ENCODE assay signal across 17 cellular contexts in genomic region chr2:240526521-240526920, GRCh38. TPM values are rescaled to one million over a fixed set of nuclear protein-coding genes. Genes with fewer than 3 reads are reported as not detected.
DNase-seq lines count a peak whose midpoint lies in the region; ATAC-seq, FAIRE-seq and TF ChIP-seq lines count a peak whose summit lies in the region.
"Had no signal": no experiment of that assay in that cellular context is flagged by ENCODE, and none has a peak within 500 bp of the region (broad histone marks: within the 10 kb centered on the region; RNA-seq: fewer than 3 reads in every experiment).

No MANE protein-coding gene starts in this region.

- no peak for FAIRE-seq in kidney (lab: Jason Lieb, UNC)
- FAIRE-seq: GM12891 had no signal

- H3K36me3 Mint-ChIP-seq in activated CD8-positive, alpha-beta memory T cell treated with anti-CD3 and anti-CD28 coated beads, Interleukin-2, amount 10 ng/mL, durations not matched to agents 7 days and 5 days: peaks cover 91% of the 10 kb centered on the region
- H3K36me3 Mint-ChIP-seq in endothelial cell (ENCODE audit: low read depth, unreplicated experiment): peaks cover 48% of the 10 kb centered on the region

- H3K27ac Mint-ChIP-seq in activated CD8-positive, alpha-beta memory T cell treated with anti-CD3 and anti-CD28 coated beads, Interleukin-2, amount 10 ng/mL, durations not matched to agents 7 days and 5 days: no peak overlapping the region
- H3K27ac Mint-ChIP-seq in endothelial cell (ENCODE audit: unreplicated experiment): no peak overlapping the region
- H3K27ac Mint-ChIP-seq: CD4-positive, alpha-beta T cell had no signal

- DNase-seq in activated CD8-positive, alpha-beta memory T cell treated with anti-CD3 and anti-CD28 coated beads for 24 hours: peak; percentile 28
- no peak for DNase-seq in activated CD8-positive, alpha-beta memory T cell treated with anti-CD3 and anti-CD28 coated beads, Interleukin-2, amount 50 U/mL, for 4 hours
- DNase-seq in activated CD8-positive, alpha-beta memory T cell treated with anti-CD3 and anti-CD28 coated beads, Interleukin-2, amount 10 ng/mL, durations not matched to agents 7 days and 5 days: peak; percentile 28
- DNase-seq in endothelial cell (ENCODE audit: low spot score) (no peak), spleen (peak; percentile 18), testis (no peak), kidney (no peak)
- DNase-seq: 8988T; AML-193; C1 segment of cervical spinal cord; Calu3; CD4-positive, alpha-beta T cell; DMS 273 treated with DMSO at 0.1 percent for 48 hours; DMS79 had no signal

- H3K4me1 Mint-ChIP-seq in activated CD8-positive, alpha-beta memory T cell treated with anti-CD3 and anti-CD28 coated beads, Interleukin-2, amount 10 ng/mL, durations not matched to agents 7 days and 5 days: no peaks in the 10 kb centered on the region
- no peaks in the 10 kb centered on the region for H3K4me1 Mint-ChIP-seq in endothelial cell (ENCODE audit: unreplicated experiment)

- TF ChIP-seq CTCF in endothelial cell (IDR thresholded peaks at IDR 0.05; ENCODE audit: unreplicated experiment) (no peak), spleen (IDR thresholded peaks at IDR 0.05 in 8 of 11, conservative IDR thresholded peaks at IDR 0.05 in 3 of 11) (no peak), testis (IDR thresholded peaks at IDR 0.05) (no peak), kidney (IDR thresholded peaks at IDR 0.05; ENCODE audit: borderline replicate concordance, extremely low read depth, insufficient read depth) (no peak)

- H3K9ac ChIP-seq in kidney (ENCODE audit: low read length in 2 of 2): no peak overlapping the region

- no peaks in the 10 kb centered on the region for H3K27me3 Mint-ChIP-seq in activated CD8-positive, alpha-beta memory T cell treated with anti-CD3 and anti-CD28 coated beads, Interleukin-2, amount 10 ng/mL, durations not matched to agents 7 days and 5 days
- H3K27me3 Mint-ChIP-seq in endothelial cell (ENCODE audit: unreplicated experiment): peaks cover 23% of the 10 kb centered on the region
- H3K27me3 Mint-ChIP-seq: CD4-positive, alpha-beta T cell had no signal

- H3K36me3 ChIP-seq in spleen: peaks cover 0 to 97% (median 43%) of the 10 kb centered on the region in 6 donors
- no peaks in the 10 kb centered on the region for H3K36me3 ChIP-seq in testis (ENCODE audit: low read depth, missing control alignments)
- H3K36me3 ChIP-seq in kidney (ENCODE audit: control insufficient read depth in 1 of 2, insufficient read depth in 2 of 2, low read length in 2 of 2): peaks cover 0 to 10% of the 10 kb centered on the region in 2 donors

- H3K27me3 ChIP-seq in spleen (replicated peaks in 1 of 7): no peaks in the 10 kb centered on the region
- H3K27me3 ChIP-seq in testis: no peaks in the 10 kb centered on the region

- H3K9me3 Mint-ChIP-seq in activated CD8-positive, alpha-beta memory T cell treated with anti-CD3 and anti-CD28 coated beads, Interleukin-2, amount 10 ng/mL, durations not matched to agents 7 days and 5 days (ENCODE audit: low read depth): peaks cover 37% of the 10 kb centered on the region
- peaks cover 36% of the 10 kb centered on the region for H3K9me3 Mint-ChIP-seq in endothelial cell (ENCODE audit: unreplicated experiment)

- H3K9me3 ChIP-seq in spleen (peaks cover 2 to 70% (median 39%) of the 10 kb centered on the region in 8 donors), testis (no peaks in the 10 kb centered on the region), kidney (ENCODE audit: control insufficient read depth in 1 of 2, low read length in 2 of 2) (peaks cover 0 to 4% of the 10 kb centered on the region in 2 donors)

- H3K4me3 ChIP-seq in spleen (no peak overlapping the region), testis (no peak overlapping the region), kidney (ENCODE audit: low read length in 2 of 2) (no peak overlapping the region)

- 85 to 100% (median 91%) methylated on average over 3 to 4 of the region's 4 CpGs for WGBS in spleen, 5 donors
- 71 to 95% methylated on average over 4 of the region's 4 CpGs for WGBS in testis, 2 donors

- ATAC-seq in activated CD8-positive, alpha-beta memory T cell treated with anti-CD3 and anti-CD28 coated beads, Interleukin-2, amount 10 ng/mL, durations not matched to agents 7 days and 5 days: no peak
- no peak for ATAC-seq in GM18868 (IDR thresholded peaks at IDR 0.05; ENCODE audit: unreplicated experiment)
- ATAC-seq: HCT116 had no signal

- no peaks in the 10 kb centered on the region for H3K4me1 ChIP-seq in spleen
- no peaks in the 10 kb centered on the region for H3K4me1 ChIP-seq in testis
- no peaks in the 10 kb centered on the region for H3K4me1 ChIP-seq in kidney (ENCODE audit: control insufficient read depth in 1 of 2, insufficient read depth in 1 of 2, low read depth in 1 of 2, low read length in 2 of 2)

- CTCF ChIA-PET in activated CD8-positive, alpha-beta memory T cell treated with anti-CD3 and anti-CD28 coated beads, Interleukin-2, amount 10 ng/mL, durations not matched to agents 7 days and 5 days (lab: Charles Lee): interaction anchor here (1.2 kb wide), 1 partner anchor 12 kb away, joined by 3 read pairs; no protein-coding TSS in a partner anchor

- H3K4me3 Mint-ChIP-seq in activated CD8-positive, alpha-beta memory T cell treated with anti-CD3 and anti-CD28 coated beads, Interleukin-2, amount 10 ng/mL, durations not matched to agents 7 days and 5 days: no peak overlapping the region
- peak overlapping the region; percentile 51 for H3K4me3 Mint-ChIP-seq in endothelial cell (ENCODE audit: unreplicated experiment)
- H3K4me3 Mint-ChIP-seq: CD4-positive, alpha-beta T cell had no signal

- TF ChIP-seq POLR2A in spleen (IDR thresholded peaks at IDR 0.05) (no peak), testis (IDR thresholded peaks at IDR 0.05) (no peak)

- intact Hi-C loops in spleen (cut with DNase I; ENCODE audit: low total_unique reads): no loop called here
- intact Hi-C loops in testis (cut with DNase I; ENCODE audit: low total_unique reads): no loop called here
- intact Hi-C loops in kidney (cut with DNase I): no loop called here

- H3K27ac ChIP-seq in spleen (no peak overlapping the region), testis (no peak overlapping the region), kidney (ENCODE audit: low read depth in 2 of 2, low read length in 2 of 2) (no peak overlapping the region)

RNA-seq across cellular contexts. Expression of gene ANKMY1, which starts 31.3 kb away (rescaled TPM):
- 10 to 100 TPM; 21.3 to 33.5 TPM for total RNA-seq in activated CD8-positive, alpha-beta memory T cell treated with anti-CD3 and anti-CD28 coated beads, Interleukin-2, amount 10 ng/mL, durations not matched to agents 7 days and 5 days
- total RNA-seq in endothelial cell (ENCODE audit: unreplicated experiment) (5.6 TPM), spleen (10 to 100 TPM; 26.5 to 45.5 (median 30.1) TPM), testis (10 to 100 TPM; 57.3 to 75.7 TPM), kidney (22.1 TPM)
- polyA plus RNA-seq in spleen (10 to 100 TPM in 1 of 3 donors, 1 to 10 TPM in 2; 7.6 to 11.4 (median 8.1) TPM), testis (ENCODE audit: insufficient read depth, low read depth, low replicate concordance) (92.5 TPM), kidney (ENCODE audit: insufficient read depth, low read depth, low replicate concordance) (3.0 TPM)

RNA-seq across cellular contexts. Expression of gene DUSP28, which starts 33.6 kb away (rescaled TPM):
- 10 to 100 TPM; 10.0 to 10.1 TPM for total RNA-seq in activated CD8-positive, alpha-beta memory T cell treated with anti-CD3 and anti-CD28 coated beads, Interleukin-2, amount 10 ng/mL, durations not matched to agents 7 days and 5 days
- total RNA-seq in endothelial cell (ENCODE audit: unreplicated experiment): 1.5 TPM
- 10 to 100 TPM in 1 of 7 donors, 1 to 10 TPM in 6; 5.9 to 13.6 (median 7.1) TPM for total RNA-seq in spleen
- 1 to 10 TPM; 6.5 to 9.0 (median 7.9) TPM for polyA plus RNA-seq in spleen
- total RNA-seq in testis: 10 to 100 TPM; 24.7 to 37.6 TPM
- polyA plus RNA-seq in testis (ENCODE audit: insufficient read depth, low read depth, low replicate concordance): 19.3 TPM
- 7.0 TPM for total RNA-seq in kidney
- polyA plus RNA-seq in kidney (ENCODE audit: insufficient read depth, low read depth, low replicate concordance): 5.9 TPM

RNA-seq across cellular contexts. Expression of gene RNPEPL1, which starts 41.8 kb away (rescaled TPM):
- total RNA-seq in activated CD8-positive, alpha-beta memory T cell treated with anti-CD3 and anti-CD28 coated beads, Interleukin-2, amount 10 ng/mL, durations not matched to agents 7 days and 5 days: 100 to 1,000 TPM; 101 to 152 TPM
- total RNA-seq in endothelial cell (ENCODE audit: unreplicated experiment) (29.2 TPM), spleen (100 to 1,000 TPM in 2 of 7 donors, 10 to 100 TPM in 5; 57.2 to 116 (median 73.0) TPM), testis (10 to 100 TPM; 39.1 to 48.5 TPM), kidney (77.4 TPM)
- polyA plus RNA-seq in spleen (100 to 1,000 TPM in 2 of 3 donors, 10 to 100 TPM in 1; 79.8 to 165 (median 107) TPM), testis (ENCODE audit: insufficient read depth, low read depth, low replicate concordance) (28.9 TPM), kidney (ENCODE audit: insufficient read depth, low read depth, low replicate concordance) (65.4 TPM)

Comparison
In these comparisons a context has a peak if more than half of its experiments do, and no peak if none do; other contexts are left out.
1. DNase-seq: peak in activated CD8-positive, alpha-beta memory T cell treated with anti-CD3 and anti-CD28 coated beads for 24 hours (single experiment), activated CD8-positive, alpha-beta memory T cell treated with anti-CD3 and anti-CD28 coated beads, Interleukin-2, amount 10 ng/mL, durations not matched to agents 7 days and 5 days (single experiment) and spleen (single experiment); none in activated CD8-positive, alpha-beta memory T cell treated with anti-CD3 and anti-CD28 coated beads, Interleukin-2, amount 50 U/mL, for 4 hours (single experiment), endothelial cell (single experiment), testis (single experiment) and kidney (single experiment).